In genomic region chr9:89576404-89576824, GRCh38 we compare ENCODE assay signal across 8 cellular contexts. TPM values are rescaled to one million over a fixed set of nuclear protein-coding genes. Genes with fewer than 3 reads are reported as not detected.
DNase-seq lines count a peak whose midpoint lies in the region; ATAC-seq, FAIRE-seq and TF ChIP-seq lines count a peak whose summit lies in the region.

No MANE protein-coding gene starts in this region.

- H3K4me3 ChIP-seq in GM06990 (replicated peaks; ENCODE audit: low read depth, low read length) (no peak overlapping the region), epithelial cell of esophagus (ENCODE audit: low read length) (no peak overlapping the region), psoas muscle (no peak overlapping the region)

- H3K9me3 ChIP-seq in psoas muscle: no peaks in the 10 kb centered on the region

- H3K27me3 ChIP-seq in GM06990 (replicated peaks; ENCODE audit: control insufficient read depth, insufficient read depth, low read length) (no peaks in the 10 kb centered on the region; the same call in 1 of the 2 replicates), psoas muscle (ENCODE audit: insufficient read depth in 3 of 3, low read length in 2 of 3) (peaks cover 0 to 3% (median 2%) of the 10 kb centered on the region in 3 donors)

- intact Hi-C loops in psoas muscle (cut with DNase I): loop anchor here in 1 of 2 donors (5.0 to 10.0 kb wide), 2 partner anchors 1178 to 1296 kb away; no protein-coding TSS in a partner anchor

- TF ChIP-seq CTCF in GM06990 (IDR thresholded peaks at IDR 0.05; ENCODE audit: insufficient read depth, low read length, poor library complexity, severe bottlenecking) (peak; percentile 37), epithelial cell of esophagus (IDR thresholded peaks at IDR 0.05; ENCODE audit: insufficient read depth, low read depth, low read length, missing control alignments) (peak; percentile 60), psoas muscle (IDR thresholded peaks at IDR 0.05) (peak; percentile 71)

- no peak overlapping the region for H3K27ac ChIP-seq in psoas muscle

- DNase-seq in GM06990 (ENCODE audit: extremely low read depth, insufficient read length) (no peak), OCI-M1 (lab: John Stamatoyannopoulos, UW) (peak; percentile 61), epithelial cell of esophagus (ENCODE audit: low read depth) (peak; percentile 36), psoas muscle (no peak)
- DNase-seq in activated T-cell treated with anti-CD3 and anti-CD28 coated beads, Interleukin-2, amount 50 U/mL, for 1 hour: no peak

- H3K4me1 ChIP-seq in psoas muscle: no peaks in the 10 kb centered on the region

- peak; percentile 97 for FAIRE-seq in A204.1 (lab: Jason Lieb, UNC)

- H3K36me3 ChIP-seq in GM06990 (ENCODE audit: control insufficient read depth, insufficient read depth, low read length) (no peaks in the 10 kb centered on the region), psoas muscle (ENCODE audit: insufficient read depth in 1 of 2, low read depth in 1 of 2) (no peaks in the 10 kb centered on the region)

- ATAC-seq in psoas muscle (no peak), HG02588 (IDR thresholded peaks at IDR 0.05; ENCODE audit: unreplicated experiment) (no peak), HG03520 (IDR thresholded peaks at IDR 0.05; ENCODE audit: unreplicated experiment) (no peak)

- WGBS in psoas muscle, 3 donors: 37 to 48% (median 39%) methylated on average over 3 of the region's 3 CpGs

RNA-seq across cellular contexts. Expression of gene GADD45G, which starts 28.4 kb away (rescaled TPM):
- total RNA-seq in psoas muscle: 100 to 1,000 TPM in 1 of 4 donors, 10 to 100 TPM in 2, 1 to 10 TPM in 1; 2.4 to 185 (median 13.8) TPM
- 100 to 1,000 TPM in 2 of 3 donors, 10 to 100 TPM in 1; 30.7 to 288 (median 189) TPM for polyA plus RNA-seq in psoas muscle

Comparison
In these comparisons a context has a peak if more than half of its experiments do, and no peak if none do; other contexts are left out.
1. DNase-seq: peak in OCI-M1 (single experiment) and epithelial cell of esophagus (single experiment); none in GM06990 (single experiment), psoas muscle (0 of 2) and activated T-cell treated with anti-CD3 and anti-CD28 coated beads, Interleukin-2, amount 50 U/mL, for 1 hour (single experiment).
2. Peak in every context shown above with its lines, with median percentiles within 50 percentile points of each other: CTCF ChIP-seq.